Comparison of ENCODE assay signal across 1 cellular context in genomic region chr3:11662392-11662990, GRCh38.
TF ChIP-seq lines count a peak whose summit lies in the region.

No MANE protein-coding gene starts in this region.

TF ChIP-seq in WTC11, 78 proteins besides CTCF, POLR2A, EP300 and RAD21 (continued from another document):
- TF ChIP-seq, protein P1, sequence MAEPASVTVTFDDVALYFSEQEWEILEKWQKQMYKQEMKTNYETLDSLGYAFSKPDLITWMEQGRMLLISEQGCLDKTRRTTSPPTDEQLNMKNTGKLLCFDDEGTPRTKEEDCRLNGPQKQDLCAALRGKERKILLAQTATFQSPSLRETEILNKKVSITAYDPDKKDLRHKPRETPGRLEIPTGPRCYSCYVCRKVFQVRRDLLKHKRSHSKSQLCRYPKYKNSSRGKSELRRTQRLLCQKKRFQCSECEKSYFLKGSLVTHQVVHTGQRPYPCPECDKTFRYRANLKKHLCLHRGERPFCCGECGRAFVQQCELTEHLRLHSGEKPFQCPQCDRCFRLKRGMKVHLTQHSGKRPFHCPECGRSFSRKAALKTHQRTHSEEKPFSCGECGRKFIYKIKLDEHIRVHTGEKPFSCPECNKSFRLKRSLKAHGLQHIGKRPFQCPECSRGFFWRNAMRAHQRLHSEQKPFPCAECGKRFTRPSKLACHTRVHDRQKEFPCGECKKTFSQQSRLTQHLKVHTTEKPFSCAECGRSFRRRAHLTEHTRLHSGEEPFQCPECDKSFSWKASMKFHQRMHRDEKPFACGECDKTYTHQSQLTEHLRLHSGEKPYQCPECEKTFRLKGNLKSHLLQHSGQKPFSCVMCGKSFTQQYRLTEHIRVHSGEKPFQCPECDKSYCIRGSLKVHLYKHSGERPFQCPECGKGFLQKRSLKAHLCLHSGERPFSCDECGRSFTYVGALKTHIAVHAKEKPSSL (CRISPR knock-in tag; conservative IDR thresholded peaks at IDR 0.05), result no peak
- TF ChIP-seq ZBTB43 (CRISPR knock-in tag; IDR thresholded peaks at IDR 0.05), result no peak
- TF ChIP-seq TEAD4 (CRISPR knock-in tag; IDR thresholded peaks at IDR 0.05), result no peak
